ENCODE assay signal across 19 cellular contexts in genomic region chr20:31988430-31989015, GRCh38. TPM values are rescaled to one million over a fixed set of nuclear protein-coding genes. Genes with fewer than 3 reads are reported as not detected.
"Had no signal": no experiment of that assay in that cellular context is flagged by ENCODE, and none has a peak within 500 bp of the region (broad histone marks: within the 10 kb centered on the region; RNA-seq: fewer than 3 reads in every experiment).

No MANE protein-coding gene starts in this region.

- H3K9me3 ChIP-seq: adrenal gland, mucosa of descending colon, tibial artery had no signal

- H3K4me2 ChIP-seq: smooth muscle cell had no signal

- H3K4me3 ChIP-seq: adrenal gland, mucosa of descending colon, smooth muscle cell, tibial artery had no signal

- H2AFZ ChIP-seq: parathyroid adenoma had no signal

- H3K27ac Mint-ChIP-seq: activated CD8-positive, alpha-beta memory T cell treated with anti-CD3 and anti-CD28 coated beads, Interleukin-2, amount 10 ng/mL, durations not matched to agents 7 days and 5 days; activated naive CD4-positive, alpha-beta T cell treated with anti-CD3 and anti-CD28 coated beads for 36 hours; endodermal cell; naive thymus-derived CD4-positive, alpha-beta T cell had no signal

- H3K4me1 Mint-ChIP-seq: endodermal cell had no signal

- H3K9me3 Mint-ChIP-seq: activated naive CD4-positive, alpha-beta T cell treated with anti-CD3 and anti-CD28 coated beads for 36 hours; endodermal cell; naive thymus-derived CD4-positive, alpha-beta T cell had no signal

- H3K27me3 ChIP-seq: adrenal gland had no signal

- H3K4me1 ChIP-seq: adrenal gland, parathyroid adenoma, tibial artery had no signal

- DNase-seq: activated CD4-positive, alpha-beta T cell treated with anti-CD3 and anti-CD28 coated beads for 1 hour; activated CD4-positive, alpha-beta T cell treated with anti-CD3 and anti-CD28 coated beads, Interleukin-2, amount 50 U/mL, for 4 hours; activated CD8-positive, alpha-beta memory T cell treated with anti-CD3 and anti-CD28 coated beads, Interleukin-2, amount 10 ng/mL, durations not matched to agents 7 days and 5 days; activated naive CD4-positive, alpha-beta T cell treated with anti-CD3 and anti-CD28 coated beads for 36 hours; endodermal cell; erythroblast; mucosa of descending colon; naive thymus-derived CD4-positive, alpha-beta T cell; stimulated activated CD4-positive, alpha-beta T cell treated with anti-CD3 and anti-CD28 coated beads, Interleukin-4, amount 100 ng/mL, for 1 hour; T-helper 2 cell; tibial artery; WERI-Rb-1 had no signal

- H3K36me3 ChIP-seq: adrenal gland, tibial artery had no signal

- FAIRE-seq: colon had no signal

- H3K27ac ChIP-seq: adrenal gland, parathyroid adenoma, tibial artery, WERI-Rb-1 had no signal

- H3K9ac ChIP-seq: parathyroid adenoma had no signal

- H3K36me3 Mint-ChIP-seq: activated CD8-positive, alpha-beta memory T cell treated with anti-CD3 and anti-CD28 coated beads, Interleukin-2, amount 10 ng/mL, durations not matched to agents 7 days and 5 days; naive thymus-derived CD4-positive, alpha-beta T cell had no signal

- H3K4me3 Mint-ChIP-seq: activated CD8-positive, alpha-beta memory T cell treated with anti-CD3 and anti-CD28 coated beads, Interleukin-2, amount 10 ng/mL, durations not matched to agents 7 days and 5 days; activated naive CD4-positive, alpha-beta T cell treated with anti-CD3 and anti-CD28 coated beads for 36 hours; endodermal cell; naive thymus-derived CD4-positive, alpha-beta T cell had no signal

RNA-seq across cellular contexts. Expression of gene XKR7, which starts 20.6 kb away (rescaled TPM):
- total RNA-seq: activated CD8-positive, alpha-beta memory T cell treated with anti-CD3 and anti-CD28 coated beads, Interleukin-2, amount 10 ng/mL, durations not matched to agents 7 days and 5 days; sciatic nerve; smooth muscle cell; subcutaneous adipose tissue had no signal

RNA-seq across cellular contexts. Expression of gene CCM2L, which starts 21.7 kb away (rescaled TPM):
- total RNA-seq: activated CD8-positive, alpha-beta memory T cell treated with anti-CD3 and anti-CD28 coated beads, Interleukin-2, amount 10 ng/mL, durations not matched to agents 7 days and 5 days; activated naive CD4-positive, alpha-beta T cell treated with anti-CD3 and anti-CD28 coated beads for 36 hours; kidney epithelial cell; naive thymus-derived CD4-positive, alpha-beta T cell; smooth muscle cell had no signal
